23 cellular contexts compared by ENCODE assay signal in genomic region chr7:46100521-46100920, GRCh38.
"Had no signal": no experiment of that assay in that cellular context is flagged by ENCODE, and none has a peak within 500 bp of the region (broad histone marks: within the 10 kb centered on the region; RNA-seq: fewer than 3 reads in every experiment).

No MANE protein-coding gene starts in this region.

- H3K27ac ChIP-seq: gastrocnemius medialis, heart right ventricle, ovary, spleen, testis, tibial nerve, upper lobe of right lung had no signal

- H3K9me3 ChIP-seq: gastrocnemius medialis, mucosa of descending colon, ovary, spleen, testis, tibial nerve, upper lobe of right lung had no signal

- H3K36me3 ChIP-seq: gastrocnemius medialis, heart right ventricle, ovary, spleen, tibial nerve, upper lobe of right lung had no signal

- DNase-seq: effector CD4-positive, alpha-beta T cell; endodermal cell; erythroblast; gastrocnemius medialis; heart right ventricle; hypothalamus; islet precursor cell; mammary epithelial cell; mucosa of descending colon; naive thymus-derived CD8-positive, alpha-beta T cell; nucleus accumbens; ovary; right cardiac atrium; spleen; stimulated activated CD4-positive, alpha-beta T cell treated with anti-CD3 and anti-CD28 coated beads, Interleukin-15, amount 100 ng/mL, for 24 hours; stimulated activated CD4-positive, alpha-beta T cell treated with anti-CD3 and anti-CD28 coated beads, Interleukin-1b, Interleukin-23, amount 100 ng/mL, for 48 hours; stimulated activated CD4-positive, alpha-beta T cell treated with anti-CD3 and anti-CD28 coated beads, Interleukin-4, amount 100 ng/mL, for 24 hours; stimulated activated naive CD8-positive, alpha-beta T cell treated with anti-CD3 and anti-CD28 coated beads, Interleukin-15, amount 100 ng/mL, for 72 hours; testis; upper lobe of right lung had no signal

- H3K4me3 ChIP-seq: gastrocnemius medialis, heart right ventricle, mucosa of descending colon, ovary, spleen, testis, tibial nerve, upper lobe of right lung had no signal

- H3K27me3 ChIP-seq: gastrocnemius medialis, heart right ventricle, spleen, testis, tibial nerve, upper lobe of right lung had no signal

- H3K4me1 ChIP-seq: gastrocnemius medialis, spleen, testis, tibial nerve, upper lobe of right lung had no signal

- ATAC-seq: gastrocnemius medialis; heart right ventricle; left lobe of liver; mucosa of descending colon; naive thymus-derived CD8-positive, alpha-beta T cell; right cardiac atrium; stimulated activated memory B cell treated with anti-CD40 and anti-IgM and Interleukin-4, amounts not matched to agents 10 μg/mL and 1 μg/mL and 100 μg/mL, for 72 hours; stimulated activated naive CD8-positive, alpha-beta T cell treated with anti-CD3 and anti-CD28 coated beads, Interleukin-15, amount 100 ng/mL, for 72 hours; upper lobe of right lung had no signal
